6 cellular contexts compared by ENCODE assay signal in the genomic region with DNA sequence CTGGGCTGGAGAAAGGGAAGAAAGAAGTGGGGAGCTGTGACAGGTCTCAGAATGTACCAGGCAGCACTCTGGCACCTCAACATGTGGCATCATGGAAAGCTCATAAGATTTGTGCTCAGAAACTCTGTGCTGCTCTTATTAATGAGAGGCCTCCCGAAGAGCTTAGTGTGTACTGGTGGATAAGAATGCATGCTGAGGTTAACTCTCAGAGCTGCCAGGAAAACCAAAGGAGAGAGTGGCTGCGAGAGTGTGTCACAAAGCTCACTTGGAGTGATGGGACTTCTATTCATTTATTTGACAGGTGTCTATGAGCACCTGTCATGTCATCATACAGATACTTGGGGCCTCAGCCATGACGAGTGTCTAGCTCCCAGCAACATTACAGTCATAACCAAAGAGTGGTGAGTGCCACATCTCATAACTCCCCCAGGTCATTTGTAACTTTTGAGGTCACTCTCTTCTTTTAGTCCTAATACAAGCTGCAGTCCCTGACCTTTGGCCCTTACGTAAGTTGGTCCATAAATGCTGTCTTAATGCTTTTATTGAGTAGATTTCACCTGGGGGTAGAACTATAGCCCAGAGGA.
DNase-seq lines count a peak whose midpoint lies in the region; ATAC-seq, FAIRE-seq and TF ChIP-seq lines count a peak whose summit lies in the region.
"Not testable (repeated sequence)": the region's sequence is repeated elsewhere in the genome, so short reads cannot be mapped to it uniquely, and the experiment has no call there.

No MANE protein-coding gene starts in this region.

- in situ Hi-C loops in GM12878 (cut with MboI): not testable (repeated sequence)

- CTCF ChIA-PET in GM12878 (lab: Yijun Ruan, JAX): not testable (repeated sequence)

- not testable (repeated sequence) for H3K36me3 ChIP-seq in GM12878 (ENCODE audit: control insufficient read depth in 2 of 2, insufficient read depth in 2 of 2, low read length in 1 of 2); esophagus muscularis mucosa; thyroid gland

- not testable (repeated sequence) for TF ChIP-seq EP300 in GM12878 (IDR thresholded peaks at IDR 0.05; ENCODE audit: borderline replicate concordance in 1 of 2, control insufficient read depth in 1 of 2, low read depth in 2 of 2, low read length in 2 of 2); esophagus muscularis mucosa (IDR thresholded peaks at IDR 0.05)

- TF ChIP-seq RAD21 in GM12878 (IDR thresholded peaks at IDR 0.05; ENCODE audit: insufficient read depth, low read depth, low read length): not testable (repeated sequence)

- H3K36me3 Mint-ChIP-seq in activated T-cell treated with anti-CD3 and anti-CD28 coated beads, Interleukin-2, amount 50 U/mL, for 72 hours (ENCODE audit: insufficient read depth in 2 of 2); stimulated activated effector memory CD8-positive, alpha-beta T cell treated with anti-CD3 and anti-CD28 coated beads, Interleukin-12 subunit alpha, Interleukin-12 subunit beta, amount 100 ng/mL, for 72 hours: not testable (repeated sequence)

- not testable (repeated sequence) for H3K4me2 ChIP-seq in GM12878 (ENCODE audit: control insufficient read depth, insufficient read depth)

- not testable (repeated sequence) for H3K79me2 ChIP-seq in GM12878 (ENCODE audit: control insufficient read depth, insufficient read depth, low read length)

- H3K9me3 Mint-ChIP-seq in activated T-cell treated with anti-CD3 and anti-CD28 coated beads, Interleukin-2, amount 50 U/mL, for 72 hours; stimulated activated effector memory CD8-positive, alpha-beta T cell treated with anti-CD3 and anti-CD28 coated beads, Interleukin-12 subunit alpha, Interleukin-12 subunit beta, amount 100 ng/mL, for 72 hours: not testable (repeated sequence)

- SMC1A ChIA-PET in GM12878 (lab: Charles Lee; ENCODE audit: uncharacterized antibody, unreplicated experiment): not testable (repeated sequence)

- H3K9ac ChIP-seq in GM12878 (ENCODE audit: control insufficient read depth, insufficient read depth, low read length): not testable (repeated sequence)

- POLR2A ChIA-PET in GM12878 (lab: Charles Lee): not testable (repeated sequence)

- not testable (repeated sequence) for H3K4me3 Mint-ChIP-seq in activated T-cell treated with anti-CD3 and anti-CD28 coated beads, Interleukin-2, amount 50 U/mL, for 72 hours; stimulated activated effector memory CD8-positive, alpha-beta T cell treated with anti-CD3 and anti-CD28 coated beads, Interleukin-12 subunit alpha, Interleukin-12 subunit beta, amount 100 ng/mL, for 72 hours

- not testable (repeated sequence) for H3K9me3 ChIP-seq in GM12878 (replicated peaks; ENCODE audit: control insufficient read depth, insufficient read depth, low read length); esophagus muscularis mucosa; thyroid gland

- not testable (repeated sequence) for H3K27me3 Mint-ChIP-seq in activated T-cell treated with anti-CD3 and anti-CD28 coated beads, Interleukin-2, amount 50 U/mL, for 72 hours (ENCODE audit: low read depth)

- TF ChIP-seq CTCF in GM12878 (IDR thresholded peaks at IDR 0.05 in 2 of 3, conservative IDR thresholded peaks at IDR 0.05 in 1 of 3; ENCODE audit: control insufficient read depth in 2 of 3, extremely low read depth in 1 of 3, insufficient read depth in 1 of 3, low read depth in 3 of 3, low read length in 3 of 3); esophagus muscularis mucosa (IDR thresholded peaks at IDR 0.05); thyroid gland (IDR thresholded peaks at IDR 0.05): not testable (repeated sequence)

- not testable (repeated sequence) for H3K27ac ChIP-seq in GM12878 (ENCODE audit: control insufficient read depth, insufficient read depth); esophagus muscularis mucosa (replicated peaks in 1 of 4)
- H3K27ac ChIP-seq in thyroid gland: peak overlapping the region; percentile 17 to 97 (median 52)

- not testable (repeated sequence) for H3K27ac Mint-ChIP-seq in activated T-cell treated with anti-CD3 and anti-CD28 coated beads, Interleukin-2, amount 50 U/mL, for 72 hours; stimulated activated effector memory CD8-positive, alpha-beta T cell treated with anti-CD3 and anti-CD28 coated beads, Interleukin-12 subunit alpha, Interleukin-12 subunit beta, amount 100 ng/mL, for 72 hours

- not testable (repeated sequence) for H3K4me3 ChIP-seq in GM12878; esophagus muscularis mucosa; thyroid gland (replicated peaks in 1 of 3)

- RAD21 ChIA-PET in GM12878 (lab: Charles Lee; ENCODE audit: unreplicated experiment): not testable (repeated sequence)

- H3K27me3 ChIP-seq in GM12878 (replicated peaks in 1 of 2; ENCODE audit: control insufficient read depth in 2 of 2, insufficient read depth in 2 of 2, low read length in 1 of 2); esophagus muscularis mucosa; thyroid gland: not testable (repeated sequence)

- H4K20me1 ChIP-seq in GM12878 (ENCODE audit: control insufficient read depth, insufficient read depth): not testable (repeated sequence)

- not testable (repeated sequence) for H2AFZ ChIP-seq in GM12878 (ENCODE audit: control insufficient read depth, low read depth, low read length)

- not testable (repeated sequence) for BruUV-seq in GM12878 (replicated peaks; lab: Mats Ljungman, UMichigan)

- peak; percentile 47 to 55 for ATAC-seq in activated T-cell treated with anti-CD3 and anti-CD28 coated beads, Interleukin-2, amount 50 U/mL, for 72 hours (replicated peaks in 1 of 2)
- not testable (repeated sequence) for ATAC-seq in GM12878
- peak; percentile 56 for ATAC-seq in stimulated activated effector memory CD8-positive, alpha-beta T cell treated with anti-CD3 and anti-CD28 coated beads, Interleukin-12 subunit alpha, Interleukin-12 subunit beta, amount 100 ng/mL, for 72 hours

- not testable (repeated sequence) for FAIRE-seq in GM12878 (lab: Jason Lieb, UNC)

- not testable (repeated sequence) for DNase-seq in activated T-cell treated with anti-CD3 and anti-CD28 coated beads, Interleukin-2, amount 50 U/mL, for 72 hours; GM12878 (ENCODE audit: low read depth, low spot score); stimulated activated effector memory CD8-positive, alpha-beta T cell treated with anti-CD3 and anti-CD28 coated beads, Interleukin-12 subunit alpha, Interleukin-12 subunit beta, amount 100 ng/mL, for 72 hours (ENCODE audit: low spot score in 2 of 2); thyroid gland
- DNase-seq in esophagus muscularis mucosa (ENCODE audit: extremely low spot score) (peak; percentile 68), myocyte (ENCODE audit: low read depth) (peak; percentile 29)

- intact Hi-C loops in GM12878 (cut with micrococcal nuclease; ENCODE audit: unreplicated experiment); thyroid gland (cut with DNase I): not testable (repeated sequence)
- intact Hi-C loops in esophagus muscularis mucosa (cut with DNase I): loop anchor here (5.0 kb wide), 1 partner anchor 316 kb away; no protein-coding TSS in a partner anchor

- TF ChIP-seq POLR2A in GM12878 (IDR thresholded peaks at IDR 0.05; ENCODE audit: low read depth, low read length); esophagus muscularis mucosa (IDR thresholded peaks at IDR 0.05; ENCODE audit: low read depth); thyroid gland (IDR thresholded peaks at IDR 0.05): not testable (repeated sequence)

- H3K4me1 Mint-ChIP-seq in activated T-cell treated with anti-CD3 and anti-CD28 coated beads, Interleukin-2, amount 50 U/mL, for 72 hours (ENCODE audit: low read depth); stimulated activated effector memory CD8-positive, alpha-beta T cell treated with anti-CD3 and anti-CD28 coated beads, Interleukin-12 subunit alpha, Interleukin-12 subunit beta, amount 100 ng/mL, for 72 hours: not testable (repeated sequence)

- 12% methylated on average over 4 of the region's 4 CpGs for WGBS in GM12878 (ENCODE audit: insufficient coverage, insufficient replicate concordance, low lambda C conversion rate, missing lambda C conversion rate)
- WGBS in esophagus muscularis mucosa: 87% methylated on average over 4 of the region's 4 CpGs
- WGBS in thyroid gland, 2 donors: 87 to 89% methylated on average over 4 of the region's 4 CpGs

- not testable (repeated sequence) for H3K4me1 ChIP-seq in GM12878 (ENCODE audit: control insufficient read depth, insufficient read depth, low read length); esophagus muscularis mucosa
- H3K4me1 ChIP-seq in thyroid gland: peaks cover 26 to 41% of the 10 kb centered on the region in 2 donors

TF ChIP-seq in GM12878, 131 proteins besides CTCF, POLR2A, EP300 and RAD21:
- TF ChIP-seq JUNB (IDR thresholded peaks at IDR 0.05) (peak; percentile 49), CREM (IDR thresholded peaks at IDR 0.05; ENCODE audit: low read depth) (0 out of 2 replicates have a peak, but pooled peaks have one; percentile 15)
